ENCODE assay signal across 16 cellular contexts in the genomic region with DNA sequence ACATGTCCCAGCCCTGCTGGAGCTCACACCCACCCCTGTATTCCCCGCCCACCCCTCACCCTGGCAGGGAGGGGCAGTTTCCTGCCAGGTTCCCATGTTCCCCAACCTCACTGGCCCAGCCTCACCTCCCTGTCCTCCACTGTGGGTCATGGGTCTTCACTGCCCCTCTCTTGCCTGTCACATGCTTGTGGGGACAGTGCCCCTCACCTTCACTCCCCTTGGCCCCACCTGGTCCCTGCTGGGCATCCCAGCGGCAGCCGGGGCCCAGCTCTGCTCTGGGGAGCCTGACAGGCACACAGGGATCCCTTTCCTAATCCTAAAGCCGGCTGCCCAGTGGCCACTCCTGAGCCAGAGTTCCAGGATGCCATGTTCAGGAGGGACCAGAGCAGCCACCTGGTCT. TPM values are rescaled to one million over a fixed set of nuclear protein-coding genes. Genes with fewer than 3 reads are reported as not detected.
DNase-seq lines count a peak whose midpoint lies in the region; ATAC-seq and TF ChIP-seq lines count a peak whose summit lies in the region.
"Had no signal": no experiment of that assay in that cellular context is flagged by ENCODE, and none has a peak within 500 bp of the region (broad histone marks: within the 10 kb centered on the region; RNA-seq: fewer than 3 reads in every experiment).

No MANE protein-coding gene starts in this region.

- no peaks in the 10 kb centered on the region for H3K79me2 ChIP-seq in HCT116 (ENCODE audit: insufficient read depth, low read length)

- H3K9ac ChIP-seq in BLaER1 (no peak overlapping the region), HCT116 (ENCODE audit: low read length) (no peak overlapping the region), neuronal stem cell (ENCODE audit: low read depth, low read length, poor library complexity) (no peak overlapping the region)

- H3K36me3 Mint-ChIP-seq in stimulated activated naive B cell treated with anti-CD40 and anti-IgM and Interleukin-4, amounts not matched to agents 10 μg/mL and 1 μg/mL and 100 μg/mL, for 72 hours: no peaks in the 10 kb centered on the region
- H3K36me3 Mint-ChIP-seq: IgD-negative memory B cell had no signal

- no peak overlapping the region for H3K27ac Mint-ChIP-seq in stimulated activated naive B cell treated with anti-CD40 and anti-IgM and Interleukin-4, amounts not matched to agents 10 μg/mL and 1 μg/mL and 100 μg/mL, for 72 hours
- H3K27ac Mint-ChIP-seq: B cell; CD4-positive, alpha-beta T cell; H9 had no signal

- no peaks in the 10 kb centered on the region for H3K27me3 ChIP-seq in BLaER1
- H3K27me3 ChIP-seq in HCT116 (ENCODE audit: insufficient read depth, low read length): no peaks in the 10 kb centered on the region
- H3K27me3 ChIP-seq in neuronal stem cell (ENCODE audit: control insufficient read depth in 3 of 3, insufficient read depth in 3 of 3, low read depth in 1 of 3, low read length in 3 of 3): peaks cover 0 to 29% (median 0%) of the 10 kb centered on the region in 3 experiments
- no peaks in the 10 kb centered on the region for H3K27me3 ChIP-seq in upper lobe of right lung

- H4K20me1 ChIP-seq in BLaER1 (no peaks in the 10 kb centered on the region), HCT116 (ENCODE audit: insufficient read depth) (no peaks in the 10 kb centered on the region)

- CTCF ChIA-PET in HCT116 (lab: Charles Lee): no interaction called here

- no peak overlapping the region for H3K4ac ChIP-seq in neuronal stem cell (ENCODE audit: low read length)

- WGBS in neuronal stem cell (ENCODE audit: extremely low coverage in 2 of 2, insufficient read length in 2 of 2, insufficient replicate concordance in 1 of 2), 2 donors: no CpG with 5 or more reads among the region's 4 CpGs

- peak overlapping the region; percentile 93 for H2AK5ac ChIP-seq in neuronal stem cell (ENCODE audit: low read depth, low read length)

- H3K4me2 ChIP-seq in BLaER1 (peak overlapping the region; percentile 90), HCT116 (ENCODE audit: low read length) (no peak overlapping the region), neuronal stem cell (ENCODE audit: insufficient read depth, low read length, poor library complexity, severe bottlenecking) (no peak overlapping the region)

- H3K18ac ChIP-seq in neuronal stem cell (ENCODE audit: low read length): no peak overlapping the region

- RAD21 ChIA-PET in HCT116 (lab: Charles Lee; ENCODE audit: low non-redundant PET in 1 of 2, low total read pairs in 2 of 2, uncharacterized antibody in 2 of 2, unreplicated experiment in 2 of 2): no interaction called here

- intact Hi-C loops in HCT116 (cut with micrococcal nuclease): no loop called here
- intact Hi-C loops in upper lobe of right lung (cut with DNase I): loop anchor here (10.0 kb wide), 1 partner anchor 58 kb away; the partner anchor contains the start of gene ATP6V0E2

- H3K27ac ChIP-seq in BLaER1: peak overlapping the region; percentile 41; the same call in 1 of the 2 replicates
- no peak overlapping the region for H3K27ac ChIP-seq in HCT116 (ENCODE audit: low read depth, low read length)
- H3K27ac ChIP-seq in neuronal stem cell (replicated peaks; ENCODE audit: low read length): no peak overlapping the region
- H3K27ac ChIP-seq in upper lobe of right lung: no peak overlapping the region
- H3K27ac ChIP-seq: C4-2B had no signal

- H4K91ac ChIP-seq in neuronal stem cell (ENCODE audit: low read depth, low read length, poor library complexity): no peak overlapping the region

- H2BK15ac ChIP-seq in neuronal stem cell (ENCODE audit: low read length): no peak overlapping the region

- no peak overlapping the region for H3K4me3 ChIP-seq in BLaER1
- no peak overlapping the region for H3K4me3 ChIP-seq in HCT116 (replicated peaks in 1 of 2; ENCODE audit: low read depth in 1 of 2, low read length in 2 of 2)
- H3K4me3 ChIP-seq in neuronal stem cell (ENCODE audit: low read length in 2 of 2): no peak overlapping the region
- H3K4me3 ChIP-seq in upper lobe of right lung: no peak overlapping the region

- H2AFZ ChIP-seq in HCT116 (ENCODE audit: low read depth, low read length, poor library complexity, severe bottlenecking) (no peak overlapping the region), neuronal stem cell (ENCODE audit: low read length) (no peak overlapping the region)

- peaks cover 4 to 6% of the 10 kb centered on the region in 2 donors for H3K27me3 Mint-ChIP-seq in stimulated activated naive B cell treated with anti-CD40 and anti-IgM and Interleukin-4, amounts not matched to agents 10 μg/mL and 1 μg/mL and 100 μg/mL, for 72 hours
- H3K27me3 Mint-ChIP-seq: B cell; CD4-positive, alpha-beta T cell; IgD-negative memory B cell had no signal

- no peak overlapping the region for H3K23ac ChIP-seq in neuronal stem cell (ENCODE audit: low read depth, low read length, poor library complexity)

- no peaks in the 10 kb centered on the region for H3K4me1 Mint-ChIP-seq in stimulated activated naive B cell treated with anti-CD40 and anti-IgM and Interleukin-4, amounts not matched to agents 10 μg/mL and 1 μg/mL and 100 μg/mL, for 72 hours
- H3K4me1 Mint-ChIP-seq: B cell, IgD-negative memory B cell had no signal

- H3K9me3 ChIP-seq in BLaER1: no peaks in the 10 kb centered on the region
- H3K9me3 ChIP-seq in HCT116 (ENCODE audit: control insufficient read depth in 1 of 2, insufficient read depth in 1 of 2, low read depth in 1 of 2, low read length in 2 of 2): no peaks in the 10 kb centered on the region
- no peaks in the 10 kb centered on the region for H3K9me3 ChIP-seq in neuronal stem cell (replicated peaks in 1 of 2; ENCODE audit: control insufficient read depth in 2 of 2, insufficient read depth in 1 of 2, low read depth in 1 of 2, low read length in 2 of 2)
- no peaks in the 10 kb centered on the region for H3K9me3 ChIP-seq in upper lobe of right lung
- H3K9me3 ChIP-seq: Caco-2 had no signal

- peaks cover 3% of the 10 kb centered on the region for H3K79me1 ChIP-seq in neuronal stem cell (ENCODE audit: low read depth, low read length)

- no TSS peak for BruUV-seq in HCT116 (replicated peaks; lab: Mats Ljungman, UMichigan)

- H3K9me2 ChIP-seq in HCT116 (ENCODE audit: insufficient read depth): no peaks in the 10 kb centered on the region

- ATAC-seq in HCT116: peak; percentile 30; the same call in 1 of the 2 replicates
- ATAC-seq in upper lobe of right lung: no peak
- no peak for ATAC-seq in stimulated activated naive B cell treated with anti-CD40 and anti-IgM and Interleukin-4, amounts not matched to agents 10 μg/mL and 1 μg/mL and 100 μg/mL, for 72 hours (replicated peaks)

- DNase-seq in HCT116 (ENCODE audit: low read depth, low spot score): no peak
- DNase-seq in neuronal stem cell (ENCODE audit: low spot score): no peak
- peak; percentile 49 for DNase-seq in upper lobe of right lung
- DNase-seq in NCI-H446 (lab: John Stamatoyannopoulos, UW): no peak
- no peak for DNase-seq in stimulated activated naive B cell treated with anti-CD40 and anti-IgM and Interleukin-4, amounts not matched to agents 10 μg/mL and 1 μg/mL and 100 μg/mL, for 72 hours
- DNase-seq: Caco-2; CD4-positive, alpha-beta T cell; DMS79 treated with DMSO at 0.1 percent for 48 hours; GF-D8; H9 had no signal

- no peak overlapping the region for H2BK120ac ChIP-seq in neuronal stem cell (ENCODE audit: low read depth, low read length)

- POLR2A ChIA-PET in HCT116 (lab: Charles Lee): interaction anchor here (0.6 kb wide), 1 partner anchor 27 kb away, joined by 3 read pairs; no protein-coding TSS in a partner anchor

- H3K14ac ChIP-seq in neuronal stem cell (ENCODE audit: low read length): no peak overlapping the region

- H3K9me3 Mint-ChIP-seq in stimulated activated naive B cell treated with anti-CD40 and anti-IgM and Interleukin-4, amounts not matched to agents 10 μg/mL and 1 μg/mL and 100 μg/mL, for 72 hours: no peaks in the 10 kb centered on the region
- H3K9me3 Mint-ChIP-seq: CD4-positive, alpha-beta T cell; H9; IgD-negative memory B cell had no signal

- no peak overlapping the region for H2BK5ac ChIP-seq in neuronal stem cell (ENCODE audit: low read length)

- H3K36me3 ChIP-seq in BLaER1: no peaks in the 10 kb centered on the region
- no peaks in the 10 kb centered on the region for H3K36me3 ChIP-seq in HCT116 (ENCODE audit: control insufficient read depth in 1 of 2, insufficient read depth in 2 of 2, low read length in 2 of 2)
- H3K36me3 ChIP-seq in neuronal stem cell (replicated peaks in 1 of 2; ENCODE audit: control insufficient read depth in 2 of 2, insufficient read depth in 2 of 2, low read length in 2 of 2): no peaks in the 10 kb centered on the region
- H3K36me3 ChIP-seq in upper lobe of right lung: no peaks in the 10 kb centered on the region

- no peak for TF ChIP-seq CTCF in HCT116 (IDR thresholded peaks at IDR 0.05 in 2 of 3, conservative IDR thresholded peaks at IDR 0.05 in 1 of 3; ENCODE audit: borderline replicate concordance in 1 of 3, insufficient read depth in 1 of 3, low read depth in 2 of 3, low read length in 2 of 3)
- TF ChIP-seq CTCF in upper lobe of right lung (IDR thresholded peaks at IDR 0.05): no peak

- no peak for TF ChIP-seq POLR2A in HCT116 (IDR thresholded peaks at IDR 0.05; ENCODE audit: borderline replicate concordance, extremely low read depth, insufficient read depth, insufficient read length)

- H4K8ac ChIP-seq in neuronal stem cell (ENCODE audit: low read depth, low read length): no peak overlapping the region

- H2BK12ac ChIP-seq in neuronal stem cell (ENCODE audit: low read length): peak overlapping the region; percentile 46

- peaks cover 89% of the 10 kb centered on the region for H3K4me1 ChIP-seq in BLaER1
- no peaks in the 10 kb centered on the region for H3K4me1 ChIP-seq in HCT116 (ENCODE audit: control insufficient read depth in 1 of 2, insufficient read depth in 2 of 2, low read length in 2 of 2)
- peaks cover 0 to 11% of the 10 kb centered on the region in 2 donors for H3K4me1 ChIP-seq in neuronal stem cell (ENCODE audit: control insufficient read depth in 2 of 2, insufficient read depth in 1 of 2, low read depth in 1 of 2, low read length in 2 of 2)
- no peaks in the 10 kb centered on the region for H3K4me1 ChIP-seq in upper lobe of right lung

- TF ChIP-seq RAD21 in HCT116 (IDR thresholded peaks at IDR 0.05; ENCODE audit: low read depth): no peak

- H3K4me3 Mint-ChIP-seq in stimulated activated naive B cell treated with anti-CD40 and anti-IgM and Interleukin-4, amounts not matched to agents 10 μg/mL and 1 μg/mL and 100 μg/mL, for 72 hours: no peak overlapping the region
- H3K4me3 Mint-ChIP-seq: B cell; CD4-positive, alpha-beta T cell; H9; IgD-negative memory B cell had no signal

RNA-seq across cellular contexts. Expression of gene ZNF862, which starts 21.4 kb away (rescaled TPM):
- total RNA-seq in HCT116 (2021; ENCODE audit: unreplicated experiment) (8.5 TPM), upper lobe of right lung (14.6 TPM)
- 6.1 and 7.8 TPM in 2 replicates for polyA plus RNA-seq in HCT116 (2012)
- polyA plus RNA-seq in neuronal stem cell (2013, experiment 1 of 2): 7.1 TPM
- 6.8 TPM for polyA plus RNA-seq in neuronal stem cell (2013, experiment 2 of 2)

RNA-seq across cellular contexts. Expression of gene ZNF467, which starts 43.4 kb away (rescaled TPM):
- 11.3 TPM for total RNA-seq in HCT116 (2021; ENCODE audit: unreplicated experiment)
- 8.5 and 9.9 TPM in 2 replicates for polyA plus RNA-seq in HCT116 (2012)
- polyA plus RNA-seq in neuronal stem cell (2013, experiment 1 of 2): 6.2 TPM
- 6.1 TPM for polyA plus RNA-seq in neuronal stem cell (2013, experiment 2 of 2)
- 35.3 TPM for total RNA-seq in upper lobe of right lung
- total RNA-seq: A172, HepG2 had no signal
- polyA plus RNA-seq: IgD-negative memory B cell had no signal

RNA-seq across cellular contexts. Expression of gene ATP6V0E2, which starts 57.0 kb away (rescaled TPM):
- 25.5 TPM for total RNA-seq in HCT116 (2021; ENCODE audit: unreplicated experiment)
- polyA plus RNA-seq in HCT116 (2012): 19.7 and 22.9 TPM in 2 replicates
- 63.8 TPM for polyA plus RNA-seq in neuronal stem cell (2013, experiment 1 of 2)
- polyA plus RNA-seq in neuronal stem cell (2013, experiment 2 of 2): 60.2 TPM
- 19.6 TPM for total RNA-seq in upper lobe of right lung
